In the genomic region with DNA sequence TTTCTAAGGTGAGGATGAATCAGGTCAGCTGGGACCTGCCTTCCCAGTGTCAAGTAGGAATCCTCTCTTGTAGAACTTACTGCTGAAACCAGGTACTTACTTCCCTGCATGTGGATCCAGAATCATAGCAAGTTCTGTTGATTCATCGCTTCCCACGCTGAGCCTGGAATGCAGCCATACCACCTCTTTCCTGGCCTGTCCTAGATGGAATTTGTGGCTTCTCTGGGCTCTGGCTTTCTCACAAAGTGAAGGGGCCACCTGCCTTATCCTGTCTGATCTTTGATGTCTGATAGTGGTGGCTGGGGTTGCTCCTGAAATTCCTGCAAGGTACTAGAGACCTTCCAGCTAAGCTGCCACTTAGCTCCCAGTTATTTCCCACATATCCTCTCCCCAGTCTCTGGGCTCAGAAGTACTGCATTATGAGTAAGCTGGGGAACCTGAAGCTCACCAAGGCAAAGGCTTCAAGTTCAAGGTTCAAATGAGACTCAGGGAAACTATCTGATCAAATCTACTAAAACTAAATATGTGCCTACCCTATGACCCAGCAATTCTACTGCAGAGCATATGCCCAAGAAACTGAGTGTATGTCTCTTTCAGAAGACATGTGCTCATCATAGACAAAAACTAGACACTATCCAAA, we compare ENCODE assay signal across 18 cellular contexts.
DNase-seq lines count a peak whose midpoint lies in the region; ATAC-seq and TF ChIP-seq lines count a peak whose summit lies in the region.
"Had no signal": no experiment of that assay in that cellular context is flagged by ENCODE, and none has a peak within 500 bp of the region (broad histone marks: within the 10 kb centered on the region; RNA-seq: fewer than 3 reads in every experiment).

No MANE protein-coding gene starts in this region.

- H3K4me1 Mint-ChIP-seq in activated naive CD8-positive, alpha-beta T cell treated with anti-CD3 and anti-CD28 coated beads, Interleukin-2, amount 50 U/mL, for 24 hours, result no peaks in the 10 kb centered on the region
- no peaks in the 10 kb centered on the region for H3K4me1 Mint-ChIP-seq in natural killer cell

- H3K4me1 ChIP-seq in SJCRH30, result peaks cover 2% of the 10 kb centered on the region
- H3K4me1 ChIP-seq: ascending aorta, gastroesophageal sphincter, tibial nerve had no signal

- H3K27ac ChIP-seq in SJCRH30, result no peak overlapping the region
- H3K27ac ChIP-seq: ascending aorta, BLaER1, gastroesophageal sphincter, tibial nerve had no signal

- H3K27me3 Mint-ChIP-seq in activated naive CD8-positive, alpha-beta T cell treated with anti-CD3 and anti-CD28 coated beads, Interleukin-2, amount 50 U/mL, for 24 hours, result no peaks in the 10 kb centered on the region
- H3K27me3 Mint-ChIP-seq in natural killer cell (ENCODE audit: low read depth in 2 of 2), result no peaks in the 10 kb centered on the region
- H3K27me3 Mint-ChIP-seq: activated CD8-positive, alpha-beta T cell treated with anti-CD3 and anti-CD28 coated beads for 36 hours had no signal

- H3K4me3 Mint-ChIP-seq in activated naive CD8-positive, alpha-beta T cell treated with anti-CD3 and anti-CD28 coated beads, Interleukin-2, amount 50 U/mL, for 24 hours, result no peak overlapping the region
- H3K4me3 Mint-ChIP-seq in natural killer cell, result no peak overlapping the region
- H3K4me3 Mint-ChIP-seq: activated CD8-positive, alpha-beta T cell treated with anti-CD3 and anti-CD28 coated beads for 36 hours had no signal

- ATAC-seq in activated naive CD8-positive, alpha-beta T cell treated with anti-CD3 and anti-CD28 coated beads, Interleukin-2, amount 50 U/mL, for 24 hours, result no peak
- no peak for ATAC-seq in activated CD4-positive, CD25-positive, alpha-beta regulatory T cell treated with anti-CD3 and anti-CD28 coated beads, Interleukin-2, amount 50 U/mL, for 24 hours
- no peak for ATAC-seq in natural killer cell
- ATAC-seq: activated CD8-positive, alpha-beta T cell treated with anti-CD3 and anti-CD28 coated beads for 36 hours; gastroesophageal sphincter; left colon had no signal

- H3K4me3 ChIP-seq in SJCRH30 (no peak overlapping the region), fibroblast of pulmonary artery (replicated peaks; ENCODE audit: low read depth, low read length) (no peak overlapping the region)
- H3K4me3 ChIP-seq: ascending aorta, BLaER1, gastroesophageal sphincter, tibial nerve had no signal

- H3K36me3 ChIP-seq in SJCRH30, result no peaks in the 10 kb centered on the region
- H3K36me3 ChIP-seq: ascending aorta had no signal

- in situ Hi-C loops in G401 (cut with HindIII; ENCODE audit: low sequenced_read_pairs), result no loop called here

- H3K9me3 ChIP-seq in SJCRH30 (replicated peaks), result no peaks in the 10 kb centered on the region
- H3K9me3 ChIP-seq: ascending aorta, BLaER1, gastroesophageal sphincter had no signal

- peaks cover 3% of the 10 kb centered on the region for H3K9me3 Mint-ChIP-seq in activated naive CD8-positive, alpha-beta T cell treated with anti-CD3 and anti-CD28 coated beads, Interleukin-2, amount 50 U/mL, for 24 hours
- H3K9me3 Mint-ChIP-seq in natural killer cell, result no peaks in the 10 kb centered on the region
- H3K9me3 Mint-ChIP-seq: activated CD8-positive, alpha-beta T cell treated with anti-CD3 and anti-CD28 coated beads for 36 hours had no signal

- H3K27me3 ChIP-seq in SJCRH30, result no peaks in the 10 kb centered on the region
- H3K27me3 ChIP-seq: ascending aorta, BLaER1, gastroesophageal sphincter, tibial nerve had no signal

- DNase-seq in G401 (ENCODE audit: low spot score) (peak; percentile 85), SJCRH30 (peak; percentile 5 to 8), fibroblast of pulmonary artery (ENCODE audit: low read depth) (peak; percentile 27), occipital lobe (lab: John Stamatoyannopoulos, UW) (peak; percentile 58), NCI-H2196 treated with DMSO at 0.1 percent for 48 hours (lab: John Stamatoyannopoulos, UW; ENCODE audit: unreplicated experiment) (no peak), natural killer cell (no peak)
- DNase-seq in activated naive CD8-positive, alpha-beta T cell treated with anti-CD3 and anti-CD28 coated beads, Interleukin-2, amount 50 U/mL, for 24 hours, result no peak
- DNase-seq: activated CD8-positive, alpha-beta T cell treated with anti-CD3 and anti-CD28 coated beads for 36 hours; activated effector memory CD4-positive, alpha-beta T cell treated with Interleukin-2 at 50 U/mL for 16 hours; effector CD4-positive, alpha-beta T cell; left colon; Right ventricle myocardium superior; stimulated activated CD4-positive, alpha-beta T cell treated with anti-CD3 and anti-CD28 coated beads, Interleukin-2, amount 100 ng/mL, for 24 hours had no signal

- no peak overlapping the region for H3K27ac Mint-ChIP-seq in activated naive CD8-positive, alpha-beta T cell treated with anti-CD3 and anti-CD28 coated beads, Interleukin-2, amount 50 U/mL, for 24 hours
- H3K27ac Mint-ChIP-seq in natural killer cell, result no peak overlapping the region
- H3K27ac Mint-ChIP-seq: activated CD8-positive, alpha-beta T cell treated with anti-CD3 and anti-CD28 coated beads for 36 hours had no signal

- H3K36me3 Mint-ChIP-seq in activated naive CD8-positive, alpha-beta T cell treated with anti-CD3 and anti-CD28 coated beads, Interleukin-2, amount 50 U/mL, for 24 hours (ENCODE audit: low read depth), result peaks cover 2% of the 10 kb centered on the region
- H3K36me3 Mint-ChIP-seq in natural killer cell, result no peaks in the 10 kb centered on the region

- no peak for TF ChIP-seq CTCF in fibroblast of pulmonary artery (IDR thresholded peaks at IDR 0.05; ENCODE audit: low read length, missing control alignments)
- TF ChIP-seq CTCF in natural killer cell (IDR thresholded peaks at IDR 0.05), result no peak

- intact Hi-C loops in natural killer cell (cut with micrococcal nuclease), result no loop called here

Comparison
In these comparisons a context has a peak if more than half of its experiments do, and no peak if none do; other contexts are left out.
1. DNase-seq: peak in G401 (single experiment), SJCRH30 (2 of 2), fibroblast of pulmonary artery (single experiment) and occipital lobe (single experiment); none in activated naive CD8-positive, alpha-beta T cell treated with anti-CD3 and anti-CD28 coated beads, Interleukin-2, amount 50 U/mL, for 24 hours (single experiment), NCI-H2196 treated with DMSO at 0.1 percent for 48 hours (single experiment) and natural killer cell (single experiment).